ENCODE assay signal across 1 cellular context in the genomic region with DNA sequence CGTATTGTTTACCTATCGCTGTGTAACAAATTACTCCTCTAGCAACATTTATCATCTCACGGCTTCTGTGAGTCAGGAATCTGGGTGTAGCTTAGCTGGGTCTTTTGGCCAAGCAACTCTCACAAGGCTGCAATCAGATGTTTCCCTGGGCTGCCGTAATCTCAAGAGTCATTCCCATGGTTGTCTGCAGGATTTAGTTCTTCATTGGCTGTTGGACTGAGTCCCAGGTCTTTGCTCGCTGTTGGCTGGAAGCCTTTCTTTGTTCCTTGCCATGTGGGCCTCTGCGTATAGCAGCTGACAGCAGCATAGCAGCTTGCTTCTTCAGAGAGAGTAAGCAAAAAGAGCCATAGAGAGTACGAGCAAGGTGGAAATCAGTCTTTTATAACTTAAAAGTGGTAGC.
TF ChIP-seq lines count a peak whose summit lies in the region.

No MANE protein-coding gene starts in this region.

TF ChIP-seq in GM12878, 131 proteins besides CTCF, POLR2A, EP300 and RAD21 (continued from another document):
- no peak for TF ChIP-seq MYB (IDR thresholded peaks at IDR 0.05; ENCODE audit: borderline replicate concordance, low read depth, low read length)
- TF ChIP-seq BMI1 (IDR thresholded peaks at IDR 0.05; ENCODE audit: borderline replicate concordance), result no peak
- TF ChIP-seq HDAC2 (IDR thresholded peaks at IDR 0.05), result no peak
- TF ChIP-seq POLR2AphosphoS2 (IDR thresholded peaks at IDR 0.05; ENCODE audit: low read depth, low read length), result no peak
- TF ChIP-seq KLF5 (IDR thresholded peaks at IDR 0.05; ENCODE audit: partially characterized antibody), result no peak
